3 cellular contexts compared by ENCODE assay signal in the genomic region with DNA sequence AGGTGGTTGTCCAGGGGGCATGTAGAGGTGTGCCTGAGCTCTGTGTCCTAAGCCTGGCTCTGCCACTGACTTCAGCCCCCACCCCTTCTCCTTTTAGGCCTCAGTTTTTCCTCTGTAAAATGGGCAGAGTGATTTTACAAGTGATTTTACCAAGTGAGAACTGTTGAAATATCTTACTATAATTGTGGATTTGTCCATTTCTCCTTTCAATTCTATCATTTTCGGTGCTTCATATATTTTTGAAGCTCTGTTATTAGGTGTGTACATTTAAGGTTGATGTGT.
A peak's percentile ranks its signal among the peaks of the same experiment; 100 is the strongest.
TF ChIP-seq lines count a peak whose summit lies in the region.

No MANE protein-coding gene starts in this region.

TF ChIP-seq in SK-N-SH, 30 proteins besides CTCF, POLR2A, EP300 and RAD21 (continues in another document):
- TF ChIP-seq, protein P1, sequence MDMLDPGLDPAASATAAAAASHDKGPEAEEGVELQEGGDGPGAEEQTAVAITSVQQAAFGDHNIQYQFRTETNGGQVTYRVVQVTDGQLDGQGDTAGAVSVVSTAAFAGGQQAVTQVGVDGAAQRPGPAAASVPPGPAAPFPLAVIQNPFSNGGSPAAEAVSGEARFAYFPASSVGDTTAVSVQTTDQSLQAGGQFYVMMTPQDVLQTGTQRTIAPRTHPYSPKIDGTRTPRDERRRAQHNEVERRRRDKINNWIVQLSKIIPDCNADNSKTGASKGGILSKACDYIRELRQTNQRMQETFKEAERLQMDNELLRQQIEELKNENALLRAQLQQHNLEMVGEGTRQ (IDR thresholded peaks at IDR 0.05; ENCODE audit: borderline replicate concordance, low read depth, low read length), result no peak
- TF ChIP-seq POLR2AphosphoS5 (IDR thresholded peaks at IDR 0.05; ENCODE audit: low read depth, low read length), result no peak
- TF ChIP-seq, protein P2, sequence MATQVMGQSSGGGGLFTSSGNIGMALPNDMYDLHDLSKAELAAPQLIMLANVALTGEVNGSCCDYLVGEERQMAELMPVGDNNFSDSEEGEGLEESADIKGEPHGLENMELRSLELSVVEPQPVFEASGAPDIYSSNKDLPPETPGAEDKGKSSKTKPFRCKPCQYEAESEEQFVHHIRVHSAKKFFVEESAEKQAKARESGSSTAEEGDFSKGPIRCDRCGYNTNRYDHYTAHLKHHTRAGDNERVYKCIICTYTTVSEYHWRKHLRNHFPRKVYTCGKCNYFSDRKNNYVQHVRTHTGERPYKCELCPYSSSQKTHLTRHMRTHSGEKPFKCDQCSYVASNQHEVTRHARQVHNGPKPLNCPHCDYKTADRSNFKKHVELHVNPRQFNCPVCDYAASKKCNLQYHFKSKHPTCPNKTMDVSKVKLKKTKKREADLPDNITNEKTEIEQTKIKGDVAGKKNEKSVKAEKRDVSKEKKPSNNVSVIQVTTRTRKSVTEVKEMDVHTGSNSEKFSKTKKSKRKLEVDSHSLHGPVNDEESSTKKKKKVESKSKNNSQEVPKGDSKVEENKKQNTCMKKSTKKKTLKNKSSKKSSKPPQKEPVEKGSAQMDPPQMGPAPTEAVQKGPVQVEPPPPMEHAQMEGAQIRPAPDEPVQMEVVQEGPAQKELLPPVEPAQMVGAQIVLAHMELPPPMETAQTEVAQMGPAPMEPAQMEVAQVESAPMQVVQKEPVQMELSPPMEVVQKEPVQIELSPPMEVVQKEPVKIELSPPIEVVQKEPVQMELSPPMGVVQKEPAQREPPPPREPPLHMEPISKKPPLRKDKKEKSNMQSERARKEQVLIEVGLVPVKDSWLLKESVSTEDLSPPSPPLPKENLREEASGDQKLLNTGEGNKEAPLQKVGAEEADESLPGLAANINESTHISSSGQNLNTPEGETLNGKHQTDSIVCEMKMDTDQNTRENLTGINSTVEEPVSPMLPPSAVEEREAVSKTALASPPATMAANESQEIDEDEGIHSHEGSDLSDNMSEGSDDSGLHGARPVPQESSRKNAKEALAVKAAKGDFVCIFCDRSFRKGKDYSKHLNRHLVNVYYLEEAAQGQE (IDR thresholded peaks at IDR 0.05; ENCODE audit: low read depth, low read length), result no peak
- TF ChIP-seq RCOR1 (IDR thresholded peaks at IDR 0.05; ENCODE audit: low read length), result no peak
- TF ChIP-seq FOSL2 (IDR thresholded peaks at IDR 0.05; ENCODE audit: borderline replicate concordance, low read depth), result no peak
- TF ChIP-seq EZH2phosphoT487 (IDR thresholded peaks at IDR 0.05; ENCODE audit: borderline replicate concordance, low read depth), result no peak
- TF ChIP-seq FOXM1 (IDR thresholded peaks at IDR 0.05; ENCODE audit: low read depth), result no peak
- no peak for TF ChIP-seq NFIC (IDR thresholded peaks at IDR 0.05; ENCODE audit: borderline replicate concordance)
- TF ChIP-seq YY1 (IDR thresholded peaks at IDR 0.05; ENCODE audit: low read depth), result no peak
- no peak for TF ChIP-seq SMC3 (IDR thresholded peaks at IDR 0.05; ENCODE audit: low read depth, low read length)
- no peak for TF ChIP-seq PBX3 (IDR thresholded peaks at IDR 0.05)
- TF ChIP-seq MEF2A (IDR thresholded peaks at IDR 0.05; ENCODE audit: borderline replicate concordance, low read depth), result no peak
- TF ChIP-seq JUND (IDR thresholded peaks at IDR 0.05), result no peak
- TF ChIP-seq FOXJ3 (CRISPR knock-in tag; IDR thresholded peaks at IDR 0.05), result no peak

TF ChIP-seq in SK-N-SH treated with all-trans-retinoic acid at 6 μM for 48 hours, 23 proteins besides CTCF, POLR2A, EP300 and RAD21:
- TF ChIP-seq ISL1 (CRISPR knock-in tag; IDR thresholded peaks at IDR 0.05) (no peak), CSDC2 (CRISPR knock-in tag; IDR thresholded peaks at IDR 0.05) (no peak), GLIS3 (CRISPR knock-in tag; IDR thresholded peaks at IDR 0.05) (no peak), ZNF565 (CRISPR knock-in tag; conservative IDR thresholded peaks at IDR 0.05; ENCODE audit: low read depth) (no peak)
TF ChIP-seq in SK-N-SH treated with all-trans-retinoic acid at 6 μM for 48 hours: peak in this region for 0.

TF ChIP-seq in H1, 55 proteins besides CTCF, POLR2A, EP300 and RAD21:
- TF ChIP-seq KDM1A (IDR thresholded peaks at IDR 0.05; ENCODE audit: borderline replicate concordance, low read length), result peak; percentile 83
- no peak for TF ChIP-seq EZH2 (IDR thresholded peaks at IDR 0.05; ENCODE audit: low read depth, low read length, severe bottlenecking)
- TF ChIP-seq RNF2 (IDR thresholded peaks at IDR 0.05; ENCODE audit: borderline replicate concordance, low read depth, low read length, missing control alignments, poor library complexity, severe bottlenecking), result peak; percentile 20
- no peak for TF ChIP-seq TAF7 (optimal IDR thresholded peaks at IDR 0.05; ENCODE audit: borderline replicate concordance, low read depth, low read length)
